In the genomic region with DNA sequence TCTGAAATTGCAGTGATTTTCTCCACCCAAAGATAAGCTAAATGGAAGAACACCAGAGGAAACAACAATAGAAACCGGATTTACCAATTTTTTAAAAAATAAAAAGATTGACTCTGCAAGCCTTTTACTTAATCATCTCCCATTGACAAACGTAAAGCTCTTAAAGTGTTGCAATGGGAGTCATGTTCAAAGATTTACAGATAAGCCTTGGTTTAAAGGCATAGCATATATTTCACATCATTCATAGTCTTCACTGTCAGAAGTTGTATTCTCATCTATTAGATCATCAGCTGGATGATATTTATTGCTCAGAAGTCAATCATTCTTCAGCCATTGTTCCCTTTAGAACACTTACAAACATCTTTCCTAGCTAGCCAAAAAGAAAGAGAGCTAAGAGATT, we compare ENCODE assay signal across 27 cellular contexts.
DNase-seq lines count a peak whose midpoint lies in the region; ATAC-seq, FAIRE-seq and TF ChIP-seq lines count a peak whose summit lies in the region.
"Had no signal": no experiment of that assay in that cellular context is flagged by ENCODE, and none has a peak within 500 bp of the region (broad histone marks: within the 10 kb centered on the region; RNA-seq: fewer than 3 reads in every experiment).

No MANE protein-coding gene starts in this region.

- H3K36me3 Mint-ChIP-seq in endothelial cell (ENCODE audit: low read depth, unreplicated experiment): no peaks in the 10 kb centered on the region
- H3K36me3 Mint-ChIP-seq: CD14-positive monocyte; CD8-positive, alpha-beta memory T cell had no signal

- H3K79me2 ChIP-seq in ACC112 (ENCODE audit: control insufficient read depth, insufficient read depth, low read length, unreplicated experiment): no peaks in the 10 kb centered on the region

- H3K27me3 Mint-ChIP-seq in endothelial cell (ENCODE audit: unreplicated experiment): no peaks in the 10 kb centered on the region
- H3K27me3 Mint-ChIP-seq: CD4-positive, alpha-beta T cell; CD8-positive, alpha-beta memory T cell had no signal

- H3K4me3 ChIP-seq in ACC112 (ENCODE audit: low read depth, low read length): no peak overlapping the region
- no peak overlapping the region for H3K4me3 ChIP-seq in adipocyte (ENCODE audit: low read length)
- H3K4me3 ChIP-seq: BLaER1 treated with 17β-estradiol and CSF1 and Interleukin-3, amounts not matched to agents 10 nM and 100 nM; HAP-1 had no signal

- H3K9me3 Mint-ChIP-seq in endothelial cell (ENCODE audit: unreplicated experiment): no peaks in the 10 kb centered on the region
- H3K9me3 Mint-ChIP-seq: HFFc6 had no signal

- no peak overlapping the region for H3K27ac ChIP-seq in ACC112 (ENCODE audit: low read depth, low read length)
- no peak overlapping the region for H3K27ac ChIP-seq in foreskin keratinocyte
- H3K27ac ChIP-seq: 22Rv1; BLaER1 treated with 17β-estradiol and CSF1 and Interleukin-3, amounts not matched to agents 10 nM and 100 nM had no signal

- H3K4me1 Mint-ChIP-seq in endothelial cell (ENCODE audit: unreplicated experiment): peaks cover 7% of the 10 kb centered on the region
- H3K4me1 Mint-ChIP-seq: CD14-positive monocyte; CD8-positive, alpha-beta memory T cell had no signal

- peak; percentile 33 for ATAC-seq in foreskin keratinocyte

- H2AFZ ChIP-seq in ACC112 (ENCODE audit: low read length, unreplicated experiment): peak overlapping the region; percentile 12

- H3K9ac ChIP-seq in adipocyte (ENCODE audit: low read length): no peak overlapping the region
- H3K9ac ChIP-seq: BLaER1 treated with 17β-estradiol and CSF1 and Interleukin-3, amounts not matched to agents 10 nM and 100 nM had no signal

- H3K36me3 ChIP-seq in ACC112 (ENCODE audit: insufficient read depth, low read length) (no peaks in the 10 kb centered on the region), adipocyte (ENCODE audit: control insufficient read depth, insufficient read depth, low read length, severe bottlenecking) (no peaks in the 10 kb centered on the region)
- H3K36me3 ChIP-seq: BE2C; BLaER1 treated with 17β-estradiol and CSF1 and Interleukin-3, amounts not matched to agents 10 nM and 100 nM; HAP-1 had no signal

- H3K4me3 Mint-ChIP-seq in endothelial cell (ENCODE audit: unreplicated experiment): no peak overlapping the region
- H3K4me3 Mint-ChIP-seq: CD14-positive monocyte; CD4-positive, alpha-beta T cell; CD8-positive, alpha-beta memory T cell; HFFc6 had no signal

- peaks cover 16% of the 10 kb centered on the region for H3K9me3 ChIP-seq in adipocyte (ENCODE audit: control insufficient read depth, low read length)
- H3K9me3 ChIP-seq: BE2C, HAP-1 had no signal

- H3K4me1 ChIP-seq in ACC112 (ENCODE audit: control insufficient read depth, insufficient read depth, low read length, unreplicated experiment) (no peaks in the 10 kb centered on the region), adipocyte (ENCODE audit: control insufficient read depth, insufficient read depth, low read length) (no peaks in the 10 kb centered on the region), foreskin keratinocyte (no peaks in the 10 kb centered on the region)
- H3K4me1 ChIP-seq: BE2C; BLaER1 treated with 17β-estradiol and CSF1 and Interleukin-3, amounts not matched to agents 10 nM and 100 nM; HAP-1 had no signal

- H3K27me3 ChIP-seq in ACC112 (ENCODE audit: insufficient read depth, low read length): no peaks in the 10 kb centered on the region
- H3K27me3 ChIP-seq in adipocyte (replicated peaks; ENCODE audit: control insufficient read depth, insufficient read depth, low read length): no peaks in the 10 kb centered on the region
- no peaks in the 10 kb centered on the region for H3K27me3 ChIP-seq in foreskin keratinocyte
- H3K27me3 ChIP-seq: BE2C; BLaER1 treated with 17β-estradiol and CSF1 and Interleukin-3, amounts not matched to agents 10 nM and 100 nM had no signal

- DNase-seq in adipocyte (ENCODE audit: low read depth): peak; percentile 13
- no peak for DNase-seq in endothelial cell (ENCODE audit: low spot score)
- DNase-seq in foreskin keratinocyte: peak; percentile 22 to 72
- no peak for DNase-seq in NCI-H2107 (lab: John Stamatoyannopoulos, UW)
- DNase-seq in GM12892 (ENCODE audit: insufficient read length): no peak
- DNase-seq in islet precursor cell: no peak
- no peak for DNase-seq in stimulated activated CD4-positive, alpha-beta T cell treated with anti-CD3 and anti-CD28 coated beads, Interleukin-2, amount 100 ng/mL, for 24 hours
- DNase-seq: ACHN; AML-193; BE2C; CD4-positive, alpha-beta T cell; CD8-positive, alpha-beta memory T cell; DMS 273 treated with DMSO at 0.1 percent for 48 hours; DMS79; EL; GF-D8; GOT3; HFFc6 had no signal

- H3K27ac Mint-ChIP-seq in endothelial cell (ENCODE audit: unreplicated experiment): peak overlapping the region; percentile 44
- H3K27ac Mint-ChIP-seq: CD14-positive monocyte; CD4-positive, alpha-beta T cell; CD8-positive, alpha-beta memory T cell; HFFc6 had no signal

- TF ChIP-seq POLR2A in GM12892 (IDR thresholded peaks at IDR 0.05; ENCODE audit: low read depth, low read length): no peak

- no peak for TF ChIP-seq CTCF in endothelial cell (IDR thresholded peaks at IDR 0.05; ENCODE audit: unreplicated experiment)
- TF ChIP-seq CTCF in foreskin keratinocyte (conservative IDR thresholded peaks at IDR 0.05): no peak

- FAIRE-seq in GM12892 (lab: Jason Lieb, UNC): no peak
- FAIRE-seq: A204.1, D721Med, GM12891, H54 had no signal

Comparison
In these comparisons a context has a peak if more than half of its experiments do, and no peak if none do; other contexts are left out.
1. DNase-seq: peak in adipocyte (single experiment) and foreskin keratinocyte (2 of 2); none in endothelial cell (single experiment), NCI-H2107 (single experiment), GM12892 (single experiment), islet precursor cell (single experiment) and stimulated activated CD4-positive, alpha-beta T cell treated with anti-CD3 and anti-CD28 coated beads, Interleukin-2, amount 100 ng/mL, for 24 hours (0 of 2).